ENCODE assay signal across 8 cellular contexts in the genomic region with DNA sequence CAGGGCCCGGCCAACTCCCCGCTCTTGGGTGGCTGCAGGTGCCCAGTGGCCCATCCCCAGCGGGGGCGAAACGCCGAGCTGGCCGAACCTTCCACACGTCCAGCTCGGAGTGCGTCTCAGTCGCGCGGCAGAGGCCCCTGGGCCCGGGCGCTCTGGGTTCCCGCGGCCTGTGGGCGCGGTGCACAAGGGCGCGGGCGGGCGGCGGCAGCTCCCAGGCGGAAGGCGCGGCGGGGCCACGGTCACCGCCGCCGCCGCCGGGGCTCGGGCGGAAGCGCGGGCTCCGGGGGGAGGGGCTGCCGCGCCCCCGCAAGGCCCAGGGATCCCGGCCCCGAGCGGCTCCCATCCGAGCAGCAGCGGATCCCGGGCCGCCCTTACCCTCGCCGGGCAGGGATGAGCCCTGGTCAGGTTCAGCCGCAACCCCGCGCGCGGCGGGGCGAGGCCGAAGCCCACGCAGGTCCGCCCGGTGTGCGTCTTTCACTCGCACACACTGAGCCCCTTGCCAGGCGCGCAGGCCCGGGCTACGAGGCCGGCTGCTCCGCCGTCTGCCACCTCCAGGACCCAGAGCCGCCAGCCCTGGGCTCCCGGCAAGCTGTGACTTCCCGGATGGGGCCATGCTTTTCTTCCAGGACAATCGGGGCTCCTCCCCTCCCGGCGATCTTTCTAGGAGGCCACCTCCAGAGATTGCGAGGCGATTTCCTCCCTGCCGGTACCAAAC. TPM values are rescaled to one million over a fixed set of nuclear protein-coding genes. Genes with fewer than 3 reads are reported as not detected.
DNase-seq lines count a peak whose midpoint lies in the region; ATAC-seq and TF ChIP-seq lines count a peak whose summit lies in the region.

No MANE protein-coding gene starts in this region.

- H3K4me3 Mint-ChIP-seq in natural killer cell treated with Interleukin-12 subunit alpha and Interleukin-12 subunit beta and Interleukin-15 and Interleukin-18, amount 100 ng/mL, for 72 hours: peak overlapping the region; percentile 85

- H3K27me3 ChIP-seq in Peyer's patch (no peaks in the 10 kb centered on the region), thyroid gland (no peaks in the 10 kb centered on the region)

- DNase-seq in DMS153 (lab: John Stamatoyannopoulos, UW): peak; percentile 55
- peak; percentile 45 to 78 (median 77) for DNase-seq in Peyer's patch
- DNase-seq in activated gamma-delta T cell (lab: John Stamatoyannopoulos, UW): peak; percentile 23
- DNase-seq in fibroblast of the aortic adventitia (ENCODE audit: low read depth): peak; percentile 59
- DNase-seq in natural killer cell treated with Interleukin-12 subunit alpha and Interleukin-12 subunit beta and Interleukin-15 and Interleukin-18, amount 100 ng/mL, for 72 hours (ENCODE audit: low spot score): peak; percentile 66
- peak; percentile 81 to 82 for DNase-seq in thyroid gland

- 0% methylated on average over 4 to 6 of the region's 80 CpGs for WGBS in thyroid gland, 2 donors

- H3K27ac Mint-ChIP-seq in natural killer cell treated with Interleukin-12 subunit alpha and Interleukin-12 subunit beta and Interleukin-15 and Interleukin-18, amount 100 ng/mL, for 72 hours: peak overlapping the region; percentile 41 to 61

- TF ChIP-seq POLR2A in Peyer's patch (IDR thresholded peaks at IDR 0.05) (peak in 1 of 2 donors; percentile 52), thyroid gland (IDR thresholded peaks at IDR 0.05) (peak; percentile 75 to 83)

- TF ChIP-seq CTCF in Peyer's patch (IDR thresholded peaks at IDR 0.05) (no peak), fibroblast of the aortic adventitia (IDR thresholded peaks at IDR 0.05; ENCODE audit: insufficient read depth, low read length) (peak; percentile 28), thyroid gland (IDR thresholded peaks at IDR 0.05) (peak in 1 of 6 experiments; percentile 9)

- peak; percentile 37 for ATAC-seq in GM19468 (IDR thresholded peaks at IDR 0.05; ENCODE audit: extremely low read depth, unreplicated experiment)
- peak; percentile 70 for ATAC-seq in HG03571 (IDR thresholded peaks at IDR 0.05; ENCODE audit: unreplicated experiment)
- peak; percentile 87 to 88 for ATAC-seq in natural killer cell treated with Interleukin-12 subunit alpha and Interleukin-12 subunit beta and Interleukin-15 and Interleukin-18, amount 100 ng/mL, for 72 hours

- H3K36me3 Mint-ChIP-seq in natural killer cell treated with Interleukin-12 subunit alpha and Interleukin-12 subunit beta and Interleukin-15 and Interleukin-18, amount 100 ng/mL, for 72 hours: no peaks in the 10 kb centered on the region

- peak overlapping the region; percentile 85 to 95 (median 92) for H3K27ac ChIP-seq in Peyer's patch
- peak overlapping the region; percentile 93 to 99 (median 98) for H3K27ac ChIP-seq in thyroid gland

- peaks cover 20% of the 10 kb centered on the region in 2 donors for H3K27me3 Mint-ChIP-seq in natural killer cell treated with Interleukin-12 subunit alpha and Interleukin-12 subunit beta and Interleukin-15 and Interleukin-18, amount 100 ng/mL, for 72 hours

- H3K36me3 ChIP-seq in Peyer's patch (no peaks in the 10 kb centered on the region), thyroid gland (no peaks in the 10 kb centered on the region)

- H3K4me1 Mint-ChIP-seq in natural killer cell treated with Interleukin-12 subunit alpha and Interleukin-12 subunit beta and Interleukin-15 and Interleukin-18, amount 100 ng/mL, for 72 hours (ENCODE audit: low read depth in 2 of 2): peaks cover 8 to 14% of the 10 kb centered on the region in 2 donors

- peaks cover 0 to 22% (median 2%) of the 10 kb centered on the region in 4 donors for H3K4me1 ChIP-seq in Peyer's patch
- H3K4me1 ChIP-seq in thyroid gland: peaks cover 6 to 12% of the 10 kb centered on the region in 2 donors

- H3K9me3 ChIP-seq in Peyer's patch (no peaks in the 10 kb centered on the region), thyroid gland (no peaks in the 10 kb centered on the region)

- H3K4me3 ChIP-seq in Peyer's patch (peak overlapping the region; percentile 85 to 89 (median 88)), fibroblast of the aortic adventitia (ENCODE audit: low read depth, low read length) (peak overlapping the region; percentile 73), thyroid gland (replicated peaks in 1 of 3) (peak overlapping the region; percentile 50 to 87 (median 53))

- intact Hi-C loops in thyroid gland (cut with DNase I): loop anchor here (5.0 to 10.0 kb wide), 2 partner anchors 91 to 1173 kb away; a partner anchor contains a TSS

- H3K9me3 Mint-ChIP-seq in natural killer cell treated with Interleukin-12 subunit alpha and Interleukin-12 subunit beta and Interleukin-15 and Interleukin-18, amount 100 ng/mL, for 72 hours: no peaks in the 10 kb centered on the region

RNA-seq across cellular contexts. Expression of a gene that starts 54.2 kb away (rescaled TPM):
- total RNA-seq in Peyer's patch (not detected), fibroblast of the aortic adventitia (ENCODE audit: low replicate concordance) (not detected in 2 replicates), thyroid gland (under 1 TPM in 1 of 4 donors, not detected in 3; 0.40 TPM)
- total RNA-seq in natural killer cell treated with Interleukin-12 subunit alpha and Interleukin-12 subunit beta and Interleukin-15 and Interleukin-18, amount 100 ng/mL, for 72 hours: not detected

Comparison
In these comparisons a context has a peak if more than half of its experiments do, and no peak if none do; other contexts are left out.
1. Peak in every context shown above with its lines: DNase-seq, ATAC-seq, H3K4me3 ChIP-seq and H3K27ac ChIP-seq.
2. DNase-seq: peak in every context shown above with its lines; median percentile 82 in thyroid gland; 77 in Peyer's patch; 66 in natural killer cell treated with Interleukin-12 subunit alpha and Interleukin-12 subunit beta and Interleukin-15 and Interleukin-18, amount 100 ng/mL, for 72 hours; 59 in fibroblast of the aortic adventitia; 55 in DMS153; 23 in activated gamma-delta T cell.
3. ATAC-seq: peak in every context shown above with its lines; median percentile 88 in natural killer cell treated with Interleukin-12 subunit alpha and Interleukin-12 subunit beta and Interleukin-15 and Interleukin-18, amount 100 ng/mL, for 72 hours; 70 in HG03571; 37 in GM19468.